ENCODE assay signal across 1 cellular context in the genomic region with DNA sequence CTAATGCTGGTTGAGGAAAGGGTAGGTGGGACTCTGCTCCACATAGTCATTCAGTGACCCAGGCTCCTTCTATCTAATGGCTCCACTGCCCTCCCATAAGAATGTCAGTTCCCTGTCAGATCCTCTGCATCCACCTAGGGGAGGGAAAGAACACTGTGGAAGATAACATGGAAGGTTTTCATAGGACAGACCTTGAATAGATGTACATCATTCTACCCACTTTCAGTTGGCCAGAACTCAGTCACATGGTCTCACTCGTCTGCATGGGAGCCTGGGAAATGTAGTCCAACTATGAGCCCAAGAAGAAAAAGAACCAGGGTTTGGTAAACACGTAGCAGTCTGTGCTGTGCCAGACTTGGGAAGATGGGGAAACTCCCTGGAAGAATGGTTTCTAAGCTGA.
TF ChIP-seq lines count a peak whose summit lies in the region.

No MANE protein-coding gene starts in this region.

TF ChIP-seq in IMR-90, 13 proteins besides CTCF, POLR2A, EP300 and RAD21:
- TF ChIP-seq MAFK (IDR thresholded peaks at IDR 0.05; ENCODE audit: low read depth, low read length) = no peak
- TF ChIP-seq, protein P1, sequence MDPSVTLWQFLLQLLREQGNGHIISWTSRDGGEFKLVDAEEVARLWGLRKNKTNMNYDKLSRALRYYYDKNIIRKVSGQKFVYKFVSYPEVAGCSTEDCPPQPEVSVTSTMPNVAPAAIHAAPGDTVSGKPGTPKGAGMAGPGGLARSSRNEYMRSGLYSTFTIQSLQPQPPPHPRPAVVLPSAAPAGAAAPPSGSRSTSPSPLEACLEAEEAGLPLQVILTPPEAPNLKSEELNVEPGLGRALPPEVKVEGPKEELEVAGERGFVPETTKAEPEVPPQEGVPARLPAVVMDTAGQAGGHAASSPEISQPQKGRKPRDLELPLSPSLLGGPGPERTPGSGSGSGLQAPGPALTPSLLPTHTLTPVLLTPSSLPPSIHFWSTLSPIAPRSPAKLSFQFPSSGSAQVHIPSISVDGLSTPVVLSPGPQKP (IDR thresholded peaks at IDR 0.05; ENCODE audit: borderline replicate concordance, low read depth, low read length) = no peak
- TF ChIP-seq, protein P2, sequence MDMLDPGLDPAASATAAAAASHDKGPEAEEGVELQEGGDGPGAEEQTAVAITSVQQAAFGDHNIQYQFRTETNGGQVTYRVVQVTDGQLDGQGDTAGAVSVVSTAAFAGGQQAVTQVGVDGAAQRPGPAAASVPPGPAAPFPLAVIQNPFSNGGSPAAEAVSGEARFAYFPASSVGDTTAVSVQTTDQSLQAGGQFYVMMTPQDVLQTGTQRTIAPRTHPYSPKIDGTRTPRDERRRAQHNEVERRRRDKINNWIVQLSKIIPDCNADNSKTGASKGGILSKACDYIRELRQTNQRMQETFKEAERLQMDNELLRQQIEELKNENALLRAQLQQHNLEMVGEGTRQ (IDR thresholded peaks at IDR 0.05; ENCODE audit: low read depth, low read length) = peak; percentile 34; the same call in 1 of the 2 replicates
